In the genomic region with DNA sequence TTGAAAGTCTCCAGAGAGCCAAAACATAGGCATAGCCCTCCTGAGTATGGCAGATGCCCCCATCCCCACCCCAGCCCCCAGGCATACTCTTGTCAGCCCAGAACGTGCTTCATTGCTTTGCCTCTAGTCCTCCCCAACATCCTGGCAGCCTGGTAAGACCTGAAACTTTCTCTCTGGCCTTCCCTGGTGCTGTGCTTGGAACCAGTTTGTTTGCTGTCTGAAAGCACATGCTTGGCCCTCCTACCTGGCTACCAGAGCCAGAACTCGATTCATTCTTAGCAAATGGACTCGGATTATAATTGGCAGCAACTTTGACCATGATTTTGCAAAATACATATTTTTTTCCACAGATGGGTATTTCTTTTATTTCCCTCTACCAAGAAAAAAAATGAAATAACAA, we compare ENCODE assay signal across 28 cellular contexts.
"Had no signal": no experiment of that assay in that cellular context is flagged by ENCODE, and none has a peak within 500 bp of the region (broad histone marks: within the 10 kb centered on the region; RNA-seq: fewer than 3 reads in every experiment).

No MANE protein-coding gene starts in this region.

- H3K36me3 ChIP-seq: stomach, suprapubic skin, thoracic aorta, thyroid gland, tibial artery, tibial nerve, transverse colon, upper lobe of left lung, upper lobe of right lung, uterus, vagina had no signal

- H3K4me1 ChIP-seq: stomach, suprapubic skin, testis, thyroid gland, tibial artery, tibial nerve, transverse colon, upper lobe of left lung, upper lobe of right lung, uterus, vagina had no signal

- H3K27me3 ChIP-seq: stomach, testis, thyroid gland, tibial artery, tibial nerve, transverse colon, upper lobe of left lung, upper lobe of right lung, uterus, vagina had no signal

- ATAC-seq: stimulated activated effector memory CD8-positive, alpha-beta T cell treated with anti-CD3 and anti-CD28 coated beads, Interleukin-12 subunit alpha, Interleukin-12 subunit beta, amount 100 ng/mL, for 72 hours; stimulated activated memory B cell treated with anti-CD40 and anti-IgM and Interleukin-4, amounts not matched to agents 10 μg/mL and 1 μg/mL and 100 μg/mL, for 72 hours; stimulated activated naive B cell treated with anti-CD40 and anti-IgM and Interleukin-4, amounts not matched to agents 10 μg/mL and 1 μg/mL and 100 μg/mL, for 72 hours; stimulated activated naive CD8-positive, alpha-beta T cell treated with anti-CD3 and anti-CD28 coated beads, Interleukin-15, amount 100 ng/mL, for 72 hours; stimulated activated naive CD8-positive, alpha-beta T cell treated with anti-CD3 and anti-CD28 coated beads, Interleukin-15, Interleukin-2, amounts not matched to agents 100 U/mL and 50 U/mL, for 24 hours; upper lobe of right lung had no signal

- H3K27me3 Mint-ChIP-seq: type B pancreatic cell had no signal

- H3K4me3 Mint-ChIP-seq: stimulated activated effector memory CD8-positive, alpha-beta T cell treated with anti-CD3 and anti-CD28 coated beads, Interleukin-12 subunit alpha, Interleukin-12 subunit beta, amount 100 ng/mL, for 72 hours; stimulated activated memory B cell treated with anti-CD40 and anti-IgM and Interleukin-4, amounts not matched to agents 10 μg/mL and 1 μg/mL and 100 μg/mL, for 72 hours; stimulated activated naive B cell treated with anti-CD40 and anti-IgM and Interleukin-4, amounts not matched to agents 10 μg/mL and 1 μg/mL and 100 μg/mL, for 72 hours; stimulated activated naive CD8-positive, alpha-beta T cell treated with anti-CD3 and anti-CD28 coated beads, Interleukin-15, amount 100 ng/mL, for 72 hours; stimulated activated naive CD8-positive, alpha-beta T cell treated with anti-CD3 and anti-CD28 coated beads, Interleukin-15, Interleukin-2, amounts not matched to agents 100 ng/mL and 50 ng/mL, for 24 hours; type B pancreatic cell had no signal

- DNase-seq: stimulated activated CD4-positive, alpha-beta T cell treated with anti-CD3 and anti-CD28 coated beads, Interleukin-2, amount 100 ng/mL, for 48 hours; stimulated activated CD4-positive, alpha-beta T cell treated with anti-CD3 and anti-CD28 coated beads, Interleukin-4, amount 100 ng/mL, for 1 hour; stimulated activated CD4-positive, alpha-beta T cell treated with anti-CD3 and anti-CD28 coated beads, Interleukin-4, amount 100 ng/mL, for 24 hours; stimulated activated CD4-positive, alpha-beta T cell treated with anti-CD3 and anti-CD28 coated beads, Interleukin-4, amount 100 ng/mL, for 4 hours; stimulated activated CD8-positive, alpha-beta memory T cell treated with anti-CD3 and anti-CD28 coated beads, Interleukin-4, amount 100 ng/mL, for 48 hours; stimulated activated naive B cell treated with anti-CD40 and anti-IgM and Interleukin-4, amounts not matched to agents 10 μg/mL and 1 μg/mL and 100 μg/mL, for 72 hours; stimulated activated naive CD4-positive, alpha-beta T cell; stimulated activated naive CD4-positive, alpha-beta T cell treated with Interleukin-2 at 50 U/mL for 16 hours; stimulated activated naive CD8-positive, alpha-beta T cell treated with anti-CD3 and anti-CD28 coated beads, Interleukin-15, amount 100 ng/mL, for 72 hours; stimulated activated naive CD8-positive, alpha-beta T cell treated with anti-CD3 and anti-CD28 coated beads, Interleukin-15, Interleukin-2, amounts not matched to agents 100 U/mL and 50 U/mL, for 24 hours; stomach; substantia nigra; testis; thyroid gland; tibial artery; transverse colon; trophoblast cell; upper lobe of left lung; upper lobe of right lung; uterus had no signal

- H3K9me3 ChIP-seq: suprapubic skin, testis, thoracic aorta, thyroid gland, transverse colon, uterus, vagina had no signal

- H3K4me1 Mint-ChIP-seq: stimulated activated effector memory CD8-positive, alpha-beta T cell treated with anti-CD3 and anti-CD28 coated beads, Interleukin-12 subunit alpha, Interleukin-12 subunit beta, amount 100 ng/mL, for 72 hours; stimulated activated memory B cell treated with anti-CD40 and anti-IgM and Interleukin-4, amounts not matched to agents 10 μg/mL and 1 μg/mL and 100 μg/mL, for 72 hours; stimulated activated naive B cell treated with anti-CD40 and anti-IgM and Interleukin-4, amounts not matched to agents 10 μg/mL and 1 μg/mL and 100 μg/mL, for 72 hours; stimulated activated naive CD8-positive, alpha-beta T cell treated with anti-CD3 and anti-CD28 coated beads, Interleukin-15, amount 100 ng/mL, for 72 hours had no signal

- H3K36me3 Mint-ChIP-seq: stimulated activated effector memory CD8-positive, alpha-beta T cell treated with anti-CD3 and anti-CD28 coated beads, Interleukin-12 subunit alpha, Interleukin-12 subunit beta, amount 100 ng/mL, for 72 hours; stimulated activated memory B cell treated with anti-CD40 and anti-IgM and Interleukin-4, amounts not matched to agents 10 μg/mL and 1 μg/mL and 100 μg/mL, for 72 hours; stimulated activated naive B cell treated with anti-CD40 and anti-IgM and Interleukin-4, amounts not matched to agents 10 μg/mL and 1 μg/mL and 100 μg/mL, for 72 hours; type B pancreatic cell had no signal

- H3K4me3 ChIP-seq: stomach, suprapubic skin, testis, thoracic aorta, thyroid gland, tibial artery, tibial nerve, transverse colon, upper lobe of left lung, upper lobe of right lung, uterus, vagina had no signal

- H3K27ac ChIP-seq: stomach, suprapubic skin, testis, thoracic aorta, thyroid gland, tibial artery, tibial nerve, transverse colon, upper lobe of left lung, upper lobe of right lung, uterus, vagina had no signal

- H3K27ac Mint-ChIP-seq: stimulated activated effector memory CD8-positive, alpha-beta T cell treated with anti-CD3 and anti-CD28 coated beads, Interleukin-12 subunit alpha, Interleukin-12 subunit beta, amount 100 ng/mL, for 72 hours; stimulated activated memory B cell treated with anti-CD40 and anti-IgM and Interleukin-4, amounts not matched to agents 10 μg/mL and 1 μg/mL and 100 μg/mL, for 72 hours; stimulated activated naive B cell treated with anti-CD40 and anti-IgM and Interleukin-4, amounts not matched to agents 10 μg/mL and 1 μg/mL and 100 μg/mL, for 72 hours; stimulated activated naive CD8-positive, alpha-beta T cell treated with anti-CD3 and anti-CD28 coated beads, Interleukin-15, amount 100 ng/mL, for 72 hours; stimulated activated naive CD8-positive, alpha-beta T cell treated with anti-CD3 and anti-CD28 coated beads, Interleukin-15, Interleukin-2, amounts not matched to agents 100 ng/mL and 50 ng/mL, for 24 hours; type B pancreatic cell had no signal
